15 cellular contexts compared by ENCODE assay signal in the genomic region with DNA sequence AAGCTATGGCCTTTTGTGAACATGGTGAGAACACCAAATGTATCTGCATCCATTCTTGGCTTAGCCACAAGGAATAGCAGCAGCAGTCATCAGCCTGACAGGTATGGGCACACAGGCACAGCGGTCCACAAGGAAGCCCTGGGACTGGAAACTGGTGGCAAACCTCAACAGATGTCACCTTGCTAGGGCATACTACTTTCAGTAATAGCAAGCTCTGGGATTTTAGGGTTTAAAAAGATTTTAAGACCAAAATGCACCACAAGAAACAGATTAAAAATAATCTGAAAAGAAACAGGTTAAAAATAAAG. TPM values are rescaled to one million over a fixed set of nuclear protein-coding genes. Genes with fewer than 3 reads are reported as not detected.
A peak's percentile ranks its signal among the peaks of the same experiment; 100 is the strongest.
DNase-seq lines count a peak whose midpoint lies in the region; ATAC-seq and TF ChIP-seq lines count a peak whose summit lies in the region.
"Had no signal": no experiment of that assay in that cellular context is flagged by ENCODE, and none has a peak within 500 bp of the region (broad histone marks: within the 10 kb centered on the region; RNA-seq: fewer than 3 reads in every experiment).

No MANE protein-coding gene starts in this region.

- DNase-seq in GM23248: no peak
- no peak for DNase-seq in adrenal gland
- DNase-seq in natural killer cell treated with Interleukin-12 subunit alpha and Interleukin-12 subunit beta and Interleukin-15 and Interleukin-18, amount 100 ng/mL, for 72 hours (ENCODE audit: low spot score): no peak
- no peak for DNase-seq in NCI-H345 treated with DMSO at 0.1 percent for 48 hours (lab: John Stamatoyannopoulos, UW; ENCODE audit: unreplicated experiment)
- DNase-seq in upper lobe of right lung: no peak

- no peak overlapping the region for H3K27ac ChIP-seq in GM23248
- peak overlapping the region in 4 of 5 donors; percentile 64 to 77 (median 69) for H3K27ac ChIP-seq in adrenal gland
- H3K27ac ChIP-seq in muscle layer of duodenum (ENCODE audit: low read length): peak overlapping the region; percentile 47
- H3K27ac ChIP-seq in upper lobe of right lung: no peak overlapping the region
- H3K27ac ChIP-seq: BLaER1 treated with 17β-estradiol and CSF1 and Interleukin-3, amounts not matched to agents 10 nM and 100 nM; SJSA1 had no signal

- H3K4me3 ChIP-seq in GM23248 (no peak overlapping the region), adrenal gland (no peak overlapping the region), muscle layer of duodenum (ENCODE audit: low read depth in 1 of 2, low read length in 2 of 2) (no peak overlapping the region), skeletal muscle satellite cell (ENCODE audit: low read length) (no peak overlapping the region), upper lobe of right lung (no peak overlapping the region)
- H3K4me3 ChIP-seq: BLaER1 treated with 17β-estradiol and CSF1 and Interleukin-3, amounts not matched to agents 10 nM and 100 nM; SJSA1 had no signal

- H3K27me3 ChIP-seq in GM23248 (replicated peaks; ENCODE audit: insufficient read depth) (peaks cover 9% of the 10 kb centered on the region), adrenal gland (peaks cover 18% of the 10 kb centered on the region), muscle layer of duodenum (ENCODE audit: low read depth, low read length) (no peaks in the 10 kb centered on the region), skeletal muscle satellite cell (ENCODE audit: control insufficient read depth, insufficient read depth, low read length) (peaks cover 39% of the 10 kb centered on the region), upper lobe of right lung (peaks cover 5% of the 10 kb centered on the region)
- H3K27me3 ChIP-seq: BLaER1 treated with 17β-estradiol and CSF1 and Interleukin-3, amounts not matched to agents 10 nM and 100 nM; SJSA1 had no signal

- TF ChIP-seq CTCF in adrenal gland (IDR thresholded peaks at IDR 0.05) (no peak), upper lobe of right lung (IDR thresholded peaks at IDR 0.05) (no peak)

- no peaks in the 10 kb centered on the region for H3K9me2 ChIP-seq in GM23248 (ENCODE audit: insufficient read depth)

- no peaks in the 10 kb centered on the region for H3K9me3 Mint-ChIP-seq in natural killer cell treated with Interleukin-12 subunit alpha and Interleukin-12 subunit beta and Interleukin-15 and Interleukin-18, amount 100 ng/mL, for 72 hours
- H3K9me3 Mint-ChIP-seq: CD4-positive, alpha-beta memory T cell had no signal

- H3K36me3 ChIP-seq in GM23248 (ENCODE audit: low read depth) (no peaks in the 10 kb centered on the region), adrenal gland (replicated peaks in 1 of 2) (no peaks in the 10 kb centered on the region), muscle layer of duodenum (ENCODE audit: control insufficient read depth in 1 of 2, insufficient read depth in 2 of 2, low read length in 2 of 2) (no peaks in the 10 kb centered on the region), skeletal muscle satellite cell (ENCODE audit: insufficient read depth, low read length) (no peaks in the 10 kb centered on the region), upper lobe of right lung (no peaks in the 10 kb centered on the region)
- H3K36me3 ChIP-seq: BLaER1 treated with 17β-estradiol and CSF1 and Interleukin-3, amounts not matched to agents 10 nM and 100 nM; SJSA1 had no signal

- peaks cover 7% of the 10 kb centered on the region for H3K4me1 ChIP-seq in GM23248 (ENCODE audit: insufficient read depth)
- H3K4me1 ChIP-seq in adrenal gland (replicated peaks in 1 of 2): peaks cover 0 to 7% of the 10 kb centered on the region in 2 donors
- peaks cover 0 to 6% of the 10 kb centered on the region in 2 donors for H3K4me1 ChIP-seq in muscle layer of duodenum (ENCODE audit: control insufficient read depth in 1 of 2, insufficient read depth in 2 of 2, low read length in 2 of 2)
- H3K4me1 ChIP-seq in skeletal muscle satellite cell (ENCODE audit: control insufficient read depth, insufficient read depth, low read length): peaks cover 9% of the 10 kb centered on the region
- no peaks in the 10 kb centered on the region for H3K4me1 ChIP-seq in upper lobe of right lung
- H3K4me1 ChIP-seq: Caco-2, SJSA1 had no signal

- no peak for ATAC-seq in natural killer cell treated with Interleukin-12 subunit alpha and Interleukin-12 subunit beta and Interleukin-15 and Interleukin-18, amount 100 ng/mL, for 72 hours
- ATAC-seq in GM21390 (IDR thresholded peaks at IDR 0.05; ENCODE audit: unreplicated experiment) (no peak), upper lobe of right lung (no peak)

- H3K4me3 Mint-ChIP-seq in natural killer cell treated with Interleukin-12 subunit alpha and Interleukin-12 subunit beta and Interleukin-15 and Interleukin-18, amount 100 ng/mL, for 72 hours: no peak overlapping the region
- H3K4me3 Mint-ChIP-seq: CD4-positive, alpha-beta memory T cell; H9 had no signal

- H3K4me1 Mint-ChIP-seq in natural killer cell treated with Interleukin-12 subunit alpha and Interleukin-12 subunit beta and Interleukin-15 and Interleukin-18, amount 100 ng/mL, for 72 hours (ENCODE audit: low read depth in 2 of 2): peaks cover 5 to 7% of the 10 kb centered on the region in 2 donors

- H2AFZ ChIP-seq in GM23248: no peak overlapping the region

- peaks cover 38 to 71% of the 10 kb centered on the region in 2 donors for H3K27me3 Mint-ChIP-seq in natural killer cell treated with Interleukin-12 subunit alpha and Interleukin-12 subunit beta and Interleukin-15 and Interleukin-18, amount 100 ng/mL, for 72 hours

- intact Hi-C loops in adrenal gland (cut with DNase I) (loop anchor here (5.0 kb wide), 2 partner anchors 36 to 41 kb away; a partner anchor contains a TSS), upper lobe of right lung (cut with DNase I) (loop anchor here (10.0 kb wide), 2 partner anchors 53 to 733 kb away; no protein-coding TSS in a partner anchor)

- WGBS in GM23248 (ENCODE audit: low coverage in 1 of 2, low lambda C conversion rate in 2 of 2, missing lambda C conversion rate in 2 of 2), 2 experiments: 40 to 67% methylated on average over 1 of the region's 1 CpG
- 91 to 100% (median 95%) methylated on average over 1 of the region's 1 CpG for WGBS in adrenal gland, 4 donors

- H3F3A ChIP-seq in GM23248 (ENCODE audit: insufficient read depth): peaks cover 3% of the 10 kb centered on the region; the same call in 1 of the 2 replicates

- no peaks in the 10 kb centered on the region for H4K20me1 ChIP-seq in GM23248 (ENCODE audit: insufficient read depth)
- H4K20me1 ChIP-seq: BLaER1 treated with 17β-estradiol and CSF1 and Interleukin-3, amounts not matched to agents 10 nM and 100 nM had no signal

- H3K9me3 ChIP-seq in GM23248 (ENCODE audit: low read depth) (no peaks in the 10 kb centered on the region), adrenal gland (replicated peaks in 1 of 3) (no peaks in the 10 kb centered on the region), muscle layer of duodenum (ENCODE audit: control insufficient read depth in 1 of 2, low read length in 2 of 2) (no peaks in the 10 kb centered on the region), skeletal muscle satellite cell (replicated peaks; ENCODE audit: low read length) (no peaks in the 10 kb centered on the region), upper lobe of right lung (no peaks in the 10 kb centered on the region)
- H3K9me3 ChIP-seq: BLaER1 treated with 17β-estradiol and CSF1 and Interleukin-3, amounts not matched to agents 10 nM and 100 nM; Caco-2; SJSA1 had no signal

- TF ChIP-seq POLR2A in adrenal gland (IDR thresholded peaks at IDR 0.05): no peak

- in situ Hi-C loops in GM23248 (cut with MboI): loop anchor here (5.0 to 25.0 kb wide), 3 partner anchors 36 to 851 kb away; no protein-coding TSS in a partner anchor

- H3K4me2 ChIP-seq in GM23248 (ENCODE audit: unreplicated experiment) (peak overlapping the region; percentile 97), skeletal muscle satellite cell (ENCODE audit: low read length) (peak overlapping the region; percentile 78)

- H3K79me2 ChIP-seq in GM23248 (ENCODE audit: insufficient read depth): no peaks in the 10 kb centered on the region

- no peaks in the 10 kb centered on the region for H3K36me3 Mint-ChIP-seq in natural killer cell treated with Interleukin-12 subunit alpha and Interleukin-12 subunit beta and Interleukin-15 and Interleukin-18, amount 100 ng/mL, for 72 hours
- H3K36me3 Mint-ChIP-seq: CD4-positive, alpha-beta memory T cell had no signal

- H3K9ac ChIP-seq in GM23248: no peak overlapping the region
- no peak overlapping the region for H3K9ac ChIP-seq in skeletal muscle satellite cell (ENCODE audit: low read depth, low read length)
- H3K9ac ChIP-seq: BLaER1 treated with 17β-estradiol and CSF1 and Interleukin-3, amounts not matched to agents 10 nM and 100 nM had no signal

- H3K27ac Mint-ChIP-seq in natural killer cell treated with Interleukin-12 subunit alpha and Interleukin-12 subunit beta and Interleukin-15 and Interleukin-18, amount 100 ng/mL, for 72 hours: no peak overlapping the region
- H3K27ac Mint-ChIP-seq: CD4-positive, alpha-beta memory T cell; H9 had no signal

RNA-seq across cellular contexts. Expression of a gene that starts 9.7 kb away (rescaled TPM):
- total RNA-seq in GM23248 (2014; rRNA removed; shearing (Covaris generic)): not detected in 2 replicates
- polyA plus RNA-seq in GM23248 (2016; fragmentation: Nextera tagmentation; extraction: Ambion mirVana): 0.14 TPM in 1 of 2 replicates, not detected in the other
- 1 to 10 TPM in 5 of 8 donors, under 1 TPM in 2, not detected in 1; 0.83 to 7.8 (median 1.6) TPM for total RNA-seq in adrenal gland
- polyA plus RNA-seq in adrenal gland: 1 to 10 TPM; 3.3 to 5.9 (median 5.5) TPM
- total RNA-seq in skeletal muscle satellite cell (2012; rRNA removed): 0.25 and 1.1 TPM in 2 replicates
- not detected for total RNA-seq in natural killer cell treated with Interleukin-12 subunit alpha and Interleukin-12 subunit beta and Interleukin-15 and Interleukin-18, amount 100 ng/mL, for 72 hours
- 1.7 TPM for total RNA-seq in upper lobe of right lung
- total RNA-seq: A673; Caco-2; CD4-positive, alpha-beta memory T cell; OCI-LY7; SJSA1 had no signal
- polyA plus RNA-seq: CD4-positive, alpha-beta memory T cell had no signal

RNA-seq across cellular contexts. Expression of a gene that starts 43.0 kb away (rescaled TPM):
- not detected in 2 replicates for total RNA-seq in GM23248 (2014; rRNA removed; shearing (Covaris generic))
- polyA plus RNA-seq in GM23248 (2016; fragmentation: Nextera tagmentation; extraction: Ambion mirVana) (not detected in 2 replicates), adrenal gland (10 to 100 TPM in 2 of 3 donors, 1 to 10 TPM in 1; 6.8 to 75.0 (median 11.1) TPM)
- total RNA-seq in adrenal gland (10 to 100 TPM in 5 of 8 donors, 1 to 10 TPM in 3; 3.9 to 19.9 (median 11.4) TPM), upper lobe of right lung (146 TPM)
- total RNA-seq in skeletal muscle satellite cell (2012; rRNA removed): not detected in 2 replicates
- not detected for total RNA-seq in natural killer cell treated with Interleukin-12 subunit alpha and Interleukin-12 subunit beta and Interleukin-15 and Interleukin-18, amount 100 ng/mL, for 72 hours
- total RNA-seq: A673; Caco-2; CD4-positive, alpha-beta memory T cell; OCI-LY7; SJSA1 had no signal
- polyA plus RNA-seq: CD4-positive, alpha-beta memory T cell had no signal

Comparison
In these comparisons a context has a peak if more than half of its experiments do, and no peak if none do; other contexts are left out.
1. H3K27ac ChIP-seq: peak in adrenal gland (4 of 5) and muscle layer of duodenum (single experiment); none in GM23248 (single experiment) and upper lobe of right lung (single experiment).